In genomic region chr19:7920520-7921301, GRCh38 we compare ENCODE assay signal across 8 cellular contexts. TPM values are rescaled to one million over a fixed set of nuclear protein-coding genes. Genes with fewer than 3 reads are reported as not detected.
DNase-seq lines count a peak whose midpoint lies in the region; ATAC-seq and TF ChIP-seq lines count a peak whose summit lies in the region.

No MANE protein-coding gene starts in this region.

- H3K4me2 ChIP-seq in DND-41 (ENCODE audit: insufficient read depth, low read length) (peak overlapping the region; percentile 100), GM23338 (peak overlapping the region; percentile 91), Loucy (ENCODE audit: low read depth, low read length, poor library complexity, severe bottlenecking) (peak overlapping the region; percentile 97)

- H3K36me3 Mint-ChIP-seq in GM23338 (ENCODE audit: low read depth) (peaks cover 10% of the 10 kb centered on the region; the same call in 1 of the 3 replicates), neural crest cell (ENCODE audit: low read depth) (no peaks in the 10 kb centered on the region)

- H3F3A ChIP-seq in GM23338 (replicated peaks; ENCODE audit: low read depth) (peaks cover 29% of the 10 kb centered on the region), Loucy (ENCODE audit: low read depth) (no peaks in the 10 kb centered on the region)

- H2AFZ ChIP-seq in DND-41 (ENCODE audit: low read depth, low read length), result peak overlapping the region; percentile 93
- H2AFZ ChIP-seq in GM23338, result 0 out of 2 replicates have a peak overlapping the region, but pooled peaks have one; percentile 80
- peak overlapping the region; percentile 85 for H2AFZ ChIP-seq in Loucy (ENCODE audit: low read length)

- H3K4me3 Mint-ChIP-seq in GM23338 (peak overlapping the region; percentile 74), neural crest cell (peak overlapping the region; percentile 89)
- H3K4me3 Mint-ChIP-seq in stimulated activated naive CD8-positive, alpha-beta T cell treated with anti-CD3 and anti-CD28 coated beads, Interleukin-15, amount 100 ng/mL, for 72 hours, result peak overlapping the region; percentile 84 to 93

- H3K4me3 ChIP-seq in DND-41 (ENCODE audit: low read depth in 1 of 2, low read length in 2 of 2) (peak overlapping the region; percentile 53 to 94), GM23338 (peak overlapping the region; percentile 86), Loucy (ENCODE audit: low read length, poor library complexity, severe bottlenecking) (peak overlapping the region; percentile 82)

- H3K27me3 ChIP-seq in DND-41 (ENCODE audit: insufficient read depth, low read length, poor library complexity) (peaks cover 7% of the 10 kb centered on the region), GM23338 (ENCODE audit: insufficient read depth) (peaks cover 36% of the 10 kb centered on the region), Loucy (ENCODE audit: insufficient read depth, low read length, poor library complexity, severe bottlenecking) (no peaks in the 10 kb centered on the region)

- no peak overlapping the region for H3K27ac Mint-ChIP-seq in GM23338
- peak overlapping the region; percentile 7 for H3K27ac Mint-ChIP-seq in neural crest cell (ENCODE audit: unreplicated experiment)
- peak overlapping the region; percentile 64 to 89 for H3K27ac Mint-ChIP-seq in stimulated activated naive CD8-positive, alpha-beta T cell treated with anti-CD3 and anti-CD28 coated beads, Interleukin-15, amount 100 ng/mL, for 72 hours

- TF ChIP-seq POLR2A in Raji (IDR thresholded peaks at IDR 0.05; ENCODE audit: insufficient read depth, low read depth, low read length), result peak; percentile 51; the same call in 1 of the 2 replicates

- peaks cover 12% of the 10 kb centered on the region; the same call in 2 of the 3 replicates for H3K4me1 Mint-ChIP-seq in GM23338
- peaks cover 23% of the 10 kb centered on the region for H3K4me1 Mint-ChIP-seq in neural crest cell
- peaks cover 75% of the 10 kb centered on the region for H3K4me1 Mint-ChIP-seq in stimulated activated naive CD8-positive, alpha-beta T cell treated with anti-CD3 and anti-CD28 coated beads, Interleukin-15, amount 100 ng/mL, for 72 hours

- peaks cover 2% of the 10 kb centered on the region; the same call in 1 of the 3 replicates for H3K9me3 Mint-ChIP-seq in GM23338
- H3K9me3 Mint-ChIP-seq in neural crest cell, result no peaks in the 10 kb centered on the region
- H3K9me3 Mint-ChIP-seq in stimulated activated naive CD8-positive, alpha-beta T cell treated with anti-CD3 and anti-CD28 coated beads, Interleukin-15, amount 100 ng/mL, for 72 hours, result no peaks in the 10 kb centered on the region

- H3K9ac ChIP-seq in DND-41 (ENCODE audit: low read depth, low read length) (peak overlapping the region; percentile 79), Loucy (ENCODE audit: low read depth, low read length, poor library complexity, severe bottlenecking) (peak overlapping the region; percentile 75)

- H3K36me3 ChIP-seq in DND-41 (ENCODE audit: insufficient read depth, low read length) (peaks cover 27% of the 10 kb centered on the region), GM23338 (ENCODE audit: insufficient read depth) (no peaks in the 10 kb centered on the region), Loucy (ENCODE audit: insufficient read depth, low read length) (no peaks in the 10 kb centered on the region)

- DNase-seq in DND-41 (peak; percentile 98), GM23338 (ENCODE audit: low spot score) (peak; percentile 99), fibroblast of the conjunctiva (ENCODE audit: low read depth) (peak; percentile 97), neural crest cell (ENCODE audit: low read depth, low spot score) (peak; percentile 98)
- peak; percentile 99 for DNase-seq in activated effector memory CD4-positive, alpha-beta T cell treated with anti-CD3 and anti-CD28 coated beads, Interleukin-2, amount 50 U/mL, for 16 hours
- peak; percentile 95 to 96 for DNase-seq in stimulated activated naive CD8-positive, alpha-beta T cell treated with anti-CD3 and anti-CD28 coated beads, Interleukin-15, amount 100 ng/mL, for 72 hours

- peaks cover 33% of the 10 kb centered on the region for H4K20me1 ChIP-seq in DND-41 (ENCODE audit: insufficient read depth, low read length)
- H4K20me1 ChIP-seq in GM23338 (replicated peaks; ENCODE audit: insufficient read depth), result peaks cover 9% of the 10 kb centered on the region; the same call in 1 of the 2 replicates
- peaks cover 8% of the 10 kb centered on the region for H4K20me1 ChIP-seq in Loucy (ENCODE audit: insufficient read depth, low read length, poor library complexity, severe bottlenecking)

- H3K9me3 ChIP-seq in DND-41 (ENCODE audit: insufficient read depth, low read length, severe bottlenecking) (no peaks in the 10 kb centered on the region), Loucy (ENCODE audit: insufficient read depth, low read depth, low read length) (no peaks in the 10 kb centered on the region)

- H3K4me1 ChIP-seq in DND-41 (ENCODE audit: insufficient read depth, low read length) (peaks cover 46% of the 10 kb centered on the region), GM23338 (ENCODE audit: insufficient read depth) (no peaks in the 10 kb centered on the region; the same call in 1 of the 2 replicates), Loucy (ENCODE audit: insufficient read depth, low read length, poor library complexity, severe bottlenecking) (peaks cover 12% of the 10 kb centered on the region)

- H3K27me3 Mint-ChIP-seq in GM23338 (ENCODE audit: insufficient read depth, low read depth, poor library complexity) (peaks cover 43% of the 10 kb centered on the region), neural crest cell (ENCODE audit: low read depth) (peaks cover 41% of the 10 kb centered on the region)
- peaks cover 41% of the 10 kb centered on the region for H3K27me3 Mint-ChIP-seq in stimulated activated naive CD8-positive, alpha-beta T cell treated with anti-CD3 and anti-CD28 coated beads, Interleukin-15, amount 100 ng/mL, for 72 hours

- H3K27ac ChIP-seq in DND-41 (ENCODE audit: low read length) (peak overlapping the region; percentile 96), GM23338 (ENCODE audit: low read depth) (no peak overlapping the region)

- ATAC-seq in DND-41 (ENCODE audit: insufficient read depth, low read depth) (peak; percentile 53), GM23338 (peak; percentile 5)
- ATAC-seq in stimulated activated naive CD8-positive, alpha-beta T cell treated with anti-CD3 and anti-CD28 coated beads, Interleukin-15, amount 100 ng/mL, for 72 hours, result peak; percentile 47

- H3K79me2 ChIP-seq in DND-41 (ENCODE audit: insufficient read depth, low read length) (peaks cover 9% of the 10 kb centered on the region), GM23338 (replicated peaks; ENCODE audit: insufficient read depth) (no peaks in the 10 kb centered on the region), Loucy (ENCODE audit: insufficient read depth, low read length) (no peaks in the 10 kb centered on the region)

- TF ChIP-seq CTCF in DND-41 (IDR thresholded peaks at IDR 0.05; ENCODE audit: borderline replicate concordance, extremely low read depth, low read length, poor library complexity, severe bottlenecking) (no peak), GM23338 (conservative IDR thresholded peaks at IDR 0.05; ENCODE audit: low read depth in 2 of 2) (no peak), Loucy (conservative IDR thresholded peaks at IDR 0.05; ENCODE audit: low read length) (no peak), neural crest cell (conservative IDR thresholded peaks at IDR 0.05) (no peak)

- H3K9me2 ChIP-seq in GM23338 (ENCODE audit: insufficient read depth) (no peaks in the 10 kb centered on the region), Loucy (replicated peaks; ENCODE audit: low read depth, low read length) (no peaks in the 10 kb centered on the region)

TF ChIP-seq in GM23338, 12 proteins besides CTCF, POLR2A, EP300 and RAD21:
- no peak for TF ChIP-seq REST (IDR thresholded peaks at IDR 0.05; ENCODE audit: unreplicated experiment)

RNA-seq across cellular contexts. Expression of gene SNAPC2, which starts 0.6 kb away (rescaled TPM):
- 17.2 and 25.1 TPM in 2 replicates for total RNA-seq in GM23338 (2014; rRNA removed; shearing (Covaris generic))
- 16.4 and 17.1 TPM in 2 replicates for polyA plus RNA-seq in GM23338 (2016; fragmentation: Nextera tagmentation; extraction: Ambion mirVana)
- 19.1 and 19.5 TPM in 2 replicates for total RNA-seq in neural crest cell

RNA-seq across cellular contexts. Expression of gene CTXN1, which starts 5.2 kb away (rescaled TPM):
- total RNA-seq in GM23338 (2014; rRNA removed; shearing (Covaris generic)), result 52.4 and 53.1 TPM in 2 replicates
- polyA plus RNA-seq in GM23338 (2016; fragmentation: Nextera tagmentation; extraction: Ambion mirVana), result 22.3 and 22.5 TPM in 2 replicates
- total RNA-seq in neural crest cell, result 129 and 130 TPM in 2 replicates

RNA-seq across cellular contexts. Expression of gene TGFBR3L, which starts 6.1 kb away (rescaled TPM):
- 1.7 and 5.6 TPM in 2 replicates for total RNA-seq in GM23338 (2014; rRNA removed; shearing (Covaris generic))
- polyA plus RNA-seq in GM23338 (2016; fragmentation: Nextera tagmentation; extraction: Ambion mirVana), result 6.2 and 7.0 TPM in 2 replicates
- 0.32 and 0.44 TPM in 2 replicates for total RNA-seq in neural crest cell

RNA-seq across cellular contexts. Expression of gene MAP2K7, which starts 17.0 kb away (rescaled TPM):
- 22.6 and 23.2 TPM in 2 replicates for total RNA-seq in GM23338 (2014; rRNA removed; shearing (Covaris generic))
- polyA plus RNA-seq in GM23338 (2016; fragmentation: Nextera tagmentation; extraction: Ambion mirVana), result 11.3 and 12.2 TPM in 2 replicates
- total RNA-seq in neural crest cell, result 48.1 and 50.7 TPM in 2 replicates

RNA-seq across cellular contexts. Expression of gene TIMM44, which starts 22.8 kb away (rescaled TPM):
- 121 and 125 TPM in 2 replicates for total RNA-seq in GM23338 (2014; rRNA removed; shearing (Covaris generic))
- polyA plus RNA-seq in GM23338 (2016; fragmentation: Nextera tagmentation; extraction: Ambion mirVana), result 128 and 131 TPM in 2 replicates
- total RNA-seq in neural crest cell, result 95.9 and 97.6 TPM in 2 replicates
